16 cellular contexts compared by ENCODE assay signal in the genomic region with DNA sequence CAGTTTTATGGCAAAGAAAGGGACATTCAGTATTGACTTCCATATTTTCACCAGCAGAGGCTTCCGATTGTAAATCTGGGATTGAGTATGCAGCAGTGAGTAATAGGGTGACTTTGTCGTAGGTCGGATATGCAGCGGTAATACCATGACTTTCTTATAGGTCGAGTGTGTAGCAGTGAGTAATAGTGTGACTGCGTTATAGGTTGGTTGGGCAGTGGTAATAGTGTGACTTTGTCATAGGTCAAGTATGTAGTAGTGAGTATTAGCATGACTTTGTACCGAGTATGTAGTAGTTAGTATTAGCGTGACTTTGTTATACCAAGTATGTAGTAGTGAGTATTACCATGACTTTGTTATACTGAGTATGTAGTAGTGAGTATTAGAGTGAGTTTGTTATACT.
A peak's percentile ranks its signal among the peaks of the same experiment; 100 is the strongest.
DNase-seq lines count a peak whose midpoint lies in the region; ATAC-seq and TF ChIP-seq lines count a peak whose summit lies in the region.
"Had no signal": no experiment of that assay in that cellular context is flagged by ENCODE, and none has a peak within 500 bp of the region (broad histone marks: within the 10 kb centered on the region; RNA-seq: fewer than 3 reads in every experiment).

No MANE protein-coding gene starts in this region.

- CTCF ChIA-PET in Calu3 (lab: Charles Lee), result no interaction called here

- H3K27me3 Mint-ChIP-seq in activated naive CD8-positive, alpha-beta T cell treated with anti-CD3 and anti-CD28 coated beads, Interleukin-2, amount 50 U/mL, for 24 hours, result no peaks in the 10 kb centered on the region
- H3K27me3 Mint-ChIP-seq in activated naive CD8-positive, alpha-beta T cell treated with anti-CD3 and anti-CD28 coated beads for 36 hours, result no peaks in the 10 kb centered on the region
- no peaks in the 10 kb centered on the region for H3K27me3 Mint-ChIP-seq in stimulated activated naive CD8-positive, alpha-beta T cell treated with anti-CD3 and anti-CD28 coated beads, Interleukin-15, amount 100 ng/mL, for 72 hours
- no peaks in the 10 kb centered on the region for H3K27me3 Mint-ChIP-seq in Calu3 (ENCODE audit: unreplicated experiment)
- H3K27me3 Mint-ChIP-seq: B cell; CD4-positive, alpha-beta T cell had no signal

- TF ChIP-seq CTCF in Calu3 (IDR thresholded peaks at IDR 0.05; ENCODE audit: unreplicated experiment), result no peak

- intact Hi-C loops in Calu3 (cut with micrococcal nuclease; ENCODE audit: unreplicated experiment), result no loop called here

- BruUV-seq in Calu3 (replicated peaks; lab: Mats Ljungman, UMichigan), result no TSS peak

- H3K4me3 Mint-ChIP-seq in activated naive CD8-positive, alpha-beta T cell treated with anti-CD3 and anti-CD28 coated beads, Interleukin-2, amount 50 U/mL, for 24 hours, result no peak overlapping the region
- H3K4me3 Mint-ChIP-seq in activated naive CD8-positive, alpha-beta T cell treated with anti-CD3 and anti-CD28 coated beads for 36 hours, result no peak overlapping the region
- no peak overlapping the region for H3K4me3 Mint-ChIP-seq in stimulated activated effector memory CD8-positive, alpha-beta T cell treated with anti-CD3 and anti-CD28 coated beads, Interleukin-12 subunit alpha, Interleukin-12 subunit beta, amount 100 ng/mL, for 72 hours
- H3K4me3 Mint-ChIP-seq in stimulated activated naive CD8-positive, alpha-beta T cell treated with anti-CD3 and anti-CD28 coated beads, Interleukin-15, amount 100 ng/mL, for 72 hours, result no peak overlapping the region
- H3K4me3 Mint-ChIP-seq in Calu3 (ENCODE audit: low read depth, unreplicated experiment), result no peak overlapping the region
- H3K4me3 Mint-ChIP-seq: B cell; CD4-positive, alpha-beta T cell; CD8-positive, alpha-beta T cell had no signal

- no peak overlapping the region for H3K27ac Mint-ChIP-seq in activated naive CD8-positive, alpha-beta T cell treated with anti-CD3 and anti-CD28 coated beads, Interleukin-2, amount 50 U/mL, for 24 hours
- no peak overlapping the region for H3K27ac Mint-ChIP-seq in activated naive CD8-positive, alpha-beta T cell treated with anti-CD3 and anti-CD28 coated beads for 36 hours
- no peak overlapping the region for H3K27ac Mint-ChIP-seq in stimulated activated effector memory CD8-positive, alpha-beta T cell treated with anti-CD3 and anti-CD28 coated beads, Interleukin-12 subunit alpha, Interleukin-12 subunit beta, amount 100 ng/mL, for 72 hours
- no peak overlapping the region for H3K27ac Mint-ChIP-seq in stimulated activated naive CD8-positive, alpha-beta T cell treated with anti-CD3 and anti-CD28 coated beads, Interleukin-15, amount 100 ng/mL, for 72 hours
- no peak overlapping the region for H3K27ac Mint-ChIP-seq in Calu3 (ENCODE audit: unreplicated experiment)
- H3K27ac Mint-ChIP-seq: B cell; CD4-positive, alpha-beta T cell; CD8-positive, alpha-beta T cell had no signal

- peak; percentile 75 for ATAC-seq in activated naive CD8-positive, alpha-beta T cell treated with anti-CD3 and anti-CD28 coated beads, Interleukin-2, amount 50 U/mL, for 24 hours
- ATAC-seq in stimulated activated effector memory CD8-positive, alpha-beta T cell treated with anti-CD3 and anti-CD28 coated beads, Interleukin-12 subunit alpha, Interleukin-12 subunit beta, amount 100 ng/mL, for 72 hours, result peak; percentile 16
- peak; percentile 37 for ATAC-seq in stimulated activated naive CD8-positive, alpha-beta T cell treated with anti-CD3 and anti-CD28 coated beads, Interleukin-15, amount 100 ng/mL, for 72 hours
- ATAC-seq: A549; CD8-positive, alpha-beta T cell had no signal

- no peaks in the 10 kb centered on the region for H3K4me1 Mint-ChIP-seq in activated naive CD8-positive, alpha-beta T cell treated with anti-CD3 and anti-CD28 coated beads, Interleukin-2, amount 50 U/mL, for 24 hours
- H3K4me1 Mint-ChIP-seq in activated naive CD8-positive, alpha-beta T cell treated with anti-CD3 and anti-CD28 coated beads for 36 hours, result no peaks in the 10 kb centered on the region
- H3K4me1 Mint-ChIP-seq in stimulated activated effector memory CD8-positive, alpha-beta T cell treated with anti-CD3 and anti-CD28 coated beads, Interleukin-12 subunit alpha, Interleukin-12 subunit beta, amount 100 ng/mL, for 72 hours, result no peaks in the 10 kb centered on the region
- H3K4me1 Mint-ChIP-seq in stimulated activated naive CD8-positive, alpha-beta T cell treated with anti-CD3 and anti-CD28 coated beads, Interleukin-15, amount 100 ng/mL, for 72 hours, result no peaks in the 10 kb centered on the region
- H3K4me1 Mint-ChIP-seq in Calu3 (ENCODE audit: low read depth, unreplicated experiment), result no peaks in the 10 kb centered on the region
- H3K4me1 Mint-ChIP-seq: B cell had no signal

- no peaks in the 10 kb centered on the region for H3K9me3 Mint-ChIP-seq in activated naive CD8-positive, alpha-beta T cell treated with anti-CD3 and anti-CD28 coated beads, Interleukin-2, amount 50 U/mL, for 24 hours
- no peaks in the 10 kb centered on the region for H3K9me3 Mint-ChIP-seq in activated naive CD8-positive, alpha-beta T cell treated with anti-CD3 and anti-CD28 coated beads for 36 hours
- H3K9me3 Mint-ChIP-seq in stimulated activated effector memory CD8-positive, alpha-beta T cell treated with anti-CD3 and anti-CD28 coated beads, Interleukin-12 subunit alpha, Interleukin-12 subunit beta, amount 100 ng/mL, for 72 hours, result no peaks in the 10 kb centered on the region
- H3K9me3 Mint-ChIP-seq in stimulated activated naive CD8-positive, alpha-beta T cell treated with anti-CD3 and anti-CD28 coated beads, Interleukin-15, amount 100 ng/mL, for 72 hours, result no peaks in the 10 kb centered on the region
- H3K9me3 Mint-ChIP-seq in Calu3 (ENCODE audit: low read depth, unreplicated experiment), result peaks cover 13% of the 10 kb centered on the region
- H3K9me3 Mint-ChIP-seq: CD4-positive, alpha-beta T cell; CD8-positive, alpha-beta T cell had no signal

- no peak for DNase-seq in activated naive CD8-positive, alpha-beta T cell treated with anti-CD3 and anti-CD28 coated beads, Interleukin-2, amount 50 U/mL, for 24 hours
- DNase-seq in activated naive CD8-positive, alpha-beta T cell treated with anti-CD3 and anti-CD28 coated beads for 36 hours, result no peak
- DNase-seq in RPMI7951 (ENCODE audit: low read depth) (peak; percentile 9), D341Med (ENCODE audit: low spot score) (no peak), Calu3 (no peak), inferior parietal cortex (ENCODE audit: extremely low spot score) (no peak)
- no peak for DNase-seq in stimulated activated effector memory CD8-positive, alpha-beta T cell treated with anti-CD3 and anti-CD28 coated beads, Interleukin-12 subunit alpha, Interleukin-12 subunit beta, amount 100 ng/mL, for 72 hours (ENCODE audit: low spot score in 2 of 2)
- DNase-seq in stimulated activated naive CD8-positive, alpha-beta T cell treated with anti-CD3 and anti-CD28 coated beads, Interleukin-15, amount 100 ng/mL, for 72 hours, result no peak
- DNase-seq: AML-193; Caco-2; CD4-positive, alpha-beta T cell; CD8-positive, alpha-beta T cell; DMS79 treated with DMSO at 0.1 percent for 48 hours; GF-D8 had no signal

- H3K36me3 Mint-ChIP-seq in activated naive CD8-positive, alpha-beta T cell treated with anti-CD3 and anti-CD28 coated beads, Interleukin-2, amount 50 U/mL, for 24 hours (ENCODE audit: low read depth), result no peaks in the 10 kb centered on the region
- no peaks in the 10 kb centered on the region for H3K36me3 Mint-ChIP-seq in activated naive CD8-positive, alpha-beta T cell treated with anti-CD3 and anti-CD28 coated beads for 36 hours
- H3K36me3 Mint-ChIP-seq in stimulated activated effector memory CD8-positive, alpha-beta T cell treated with anti-CD3 and anti-CD28 coated beads, Interleukin-12 subunit alpha, Interleukin-12 subunit beta, amount 100 ng/mL, for 72 hours, result no peaks in the 10 kb centered on the region
- H3K36me3 Mint-ChIP-seq in Calu3 (ENCODE audit: insufficient read depth, unreplicated experiment), result no peaks in the 10 kb centered on the region
- H3K36me3 Mint-ChIP-seq: CD8-positive, alpha-beta T cell had no signal

Comparison
In these comparisons a context has a peak if more than half of its experiments do, and no peak if none do; other contexts are left out.
1. ATAC-seq: peak in every context shown above with its lines; median percentile 75 in activated naive CD8-positive, alpha-beta T cell treated with anti-CD3 and anti-CD28 coated beads, Interleukin-2, amount 50 U/mL, for 24 hours; 37 in stimulated activated naive CD8-positive, alpha-beta T cell treated with anti-CD3 and anti-CD28 coated beads, Interleukin-15, amount 100 ng/mL, for 72 hours; 16 in stimulated activated effector memory CD8-positive, alpha-beta T cell treated with anti-CD3 and anti-CD28 coated beads, Interleukin-12 subunit alpha, Interleukin-12 subunit beta, amount 100 ng/mL, for 72 hours.